Comparison of ENCODE assay signal across 5 cellular contexts in genomic region chr12:109049794-109050193, GRCh38. TPM values are rescaled to one million over a fixed set of nuclear protein-coding genes. Genes with fewer than 3 reads are reported as not detected.
"Had no signal": no experiment of that assay in that cellular context is flagged by ENCODE, and none has a peak within 500 bp of the region (broad histone marks: within the 10 kb centered on the region; RNA-seq: fewer than 3 reads in every experiment).

No MANE protein-coding gene starts in this region.

RNA-seq across cellular contexts. Expression of gene SVOP, which starts 28.9 kb away (rescaled TPM):
- total RNA-seq: HT-29, LHCN-M2, MCF 10A, PC-9, SJCRH30 had no signal
